Comparison of ENCODE assay signal across 26 cellular contexts in genomic region chr2:28048341-28048740, GRCh38.
DNase-seq lines count a peak whose midpoint lies in the region; ATAC-seq and TF ChIP-seq lines count a peak whose summit lies in the region.
"Had no signal": no experiment of that assay in that cellular context is flagged by ENCODE, and none has a peak within 500 bp of the region (broad histone marks: within the 10 kb centered on the region; RNA-seq: fewer than 3 reads in every experiment).

No MANE protein-coding gene starts in this region.

- H3K4me3 ChIP-seq in ACC112 (ENCODE audit: low read depth, low read length) (peak overlapping the region; percentile 37; the same call in 1 of the 2 replicates), astrocyte of the spinal cord (ENCODE audit: low read depth, low read length) (no peak overlapping the region), sigmoid colon (no peak overlapping the region)
- H3K4me3 ChIP-seq: ascending aorta, gastrocnemius medialis, testis had no signal

- no peaks in the 10 kb centered on the region for H3K36me3 ChIP-seq in ACC112 (ENCODE audit: insufficient read depth, low read length)
- no peaks in the 10 kb centered on the region for H3K36me3 ChIP-seq in sigmoid colon
- H3K36me3 ChIP-seq: ascending aorta, BE2C, gastrocnemius medialis, neutrophil had no signal

- no peaks in the 10 kb centered on the region for H3K9me3 Mint-ChIP-seq in HFFc6
- H3K9me3 Mint-ChIP-seq: activated CD4-positive, alpha-beta T cell treated with anti-CD3 and anti-CD28 coated beads, Interleukin-2, amount 10 ng/mL, durations not matched to agents 7 days and 5 days; activated naive CD4-positive, alpha-beta T cell treated with anti-CD3 and anti-CD28 coated beads, Interleukin-2, amount 50 U/mL, for 24 hours; activated T-helper 1 cell treated with anti-CD3 and anti-CD28 coated beads, Interleukin-12 subunit alpha, Interleukin-12 subunit beta, Interleukin-2, Interleukin-4 antibody, amounts not matched to agents 30 ng/mL and 10 ng/mL and 1 ng/mL, durations not matched to agents 14 hours and 24 hours and 36 hours had no signal

- H3K27ac Mint-ChIP-seq in HFFc6, result peak overlapping the region; percentile 32
- H3K27ac Mint-ChIP-seq: activated CD4-positive, alpha-beta T cell treated with anti-CD3 and anti-CD28 coated beads, Interleukin-2, amount 10 ng/mL, durations not matched to agents 7 days and 5 days; activated naive CD4-positive, alpha-beta T cell treated with anti-CD3 and anti-CD28 coated beads, Interleukin-2, amount 50 U/mL, for 24 hours had no signal

- H3K27ac ChIP-seq in ACC112 (ENCODE audit: low read depth, low read length) (peak overlapping the region; percentile 72), sigmoid colon (peak overlapping the region in 1 of 4 donors; percentile 24)
- H3K27ac ChIP-seq: ascending aorta, gastrocnemius medialis, neutrophil, testis had no signal

- 90 to 92% methylated on average over 3 of the region's 3 CpGs for WGBS in sigmoid colon, 2 donors

- no peak overlapping the region for H3K4me3 Mint-ChIP-seq in HFFc6
- H3K4me3 Mint-ChIP-seq: activated CD4-positive, alpha-beta T cell treated with anti-CD3 and anti-CD28 coated beads, Interleukin-2, amount 10 ng/mL, durations not matched to agents 7 days and 5 days; activated naive CD4-positive, alpha-beta T cell treated with anti-CD3 and anti-CD28 coated beads, Interleukin-2, amount 50 U/mL, for 24 hours; activated T-helper 1 cell treated with anti-CD3 and anti-CD28 coated beads, Interleukin-12 subunit alpha, Interleukin-12 subunit beta, Interleukin-2, Interleukin-4 antibody, amounts not matched to agents 30 ng/mL and 10 ng/mL and 1 ng/mL, durations not matched to agents 14 hours and 24 hours and 36 hours had no signal

- no peaks in the 10 kb centered on the region for H3K79me2 ChIP-seq in ACC112 (ENCODE audit: control insufficient read depth, insufficient read depth, low read length, unreplicated experiment)

- peaks cover 8% of the 10 kb centered on the region for H3K36me3 Mint-ChIP-seq in HFFc6 (ENCODE audit: low read depth)

- H3K27me3 ChIP-seq in ACC112 (ENCODE audit: insufficient read depth, low read length), result no peaks in the 10 kb centered on the region
- no peaks in the 10 kb centered on the region for H3K27me3 ChIP-seq in sigmoid colon
- H3K27me3 ChIP-seq: ascending aorta, BE2C, gastrocnemius medialis, neutrophil, testis had no signal

- H2AFZ ChIP-seq in ACC112 (ENCODE audit: low read length, unreplicated experiment), result no peak overlapping the region

- in situ Hi-C loops in astrocyte of the spinal cord (cut with HindIII; ENCODE audit: low sequenced_read_pairs), result no loop called here

- H3K4me1 Mint-ChIP-seq in HFFc6 (ENCODE audit: low read depth), result peaks cover 68% of the 10 kb centered on the region
- H3K4me1 Mint-ChIP-seq: activated naive CD4-positive, alpha-beta T cell treated with anti-CD3 and anti-CD28 coated beads, Interleukin-2, amount 50 U/mL, for 24 hours had no signal

- TF ChIP-seq EP300 in sigmoid colon (IDR thresholded peaks at IDR 0.05), result no peak

- intact Hi-C loops in sigmoid colon (cut with DNase I), result no loop called here

- ATAC-seq in HG03521 (IDR thresholded peaks at IDR 0.05; ENCODE audit: unreplicated experiment), result no peak
- ATAC-seq: gastrocnemius medialis had no signal

- TF ChIP-seq CTCF in HFFc6 (IDR thresholded peaks at IDR 0.05) (no peak), astrocyte of the spinal cord (IDR thresholded peaks at IDR 0.05; ENCODE audit: low read depth, low read length) (no peak), sigmoid colon (IDR thresholded peaks at IDR 0.05) (no peak)

- peaks cover 2% of the 10 kb centered on the region; the same call in 1 of the 2 replicates for H3K27me3 Mint-ChIP-seq in HFFc6 (ENCODE audit: insufficient read depth)
- H3K27me3 Mint-ChIP-seq: activated CD4-positive, alpha-beta T cell treated with anti-CD3 and anti-CD28 coated beads, Interleukin-2, amount 10 ng/mL, durations not matched to agents 7 days and 5 days; activated naive CD4-positive, alpha-beta T cell treated with anti-CD3 and anti-CD28 coated beads, Interleukin-2, amount 50 U/mL, for 24 hours had no signal

- DNase-seq in HFFc6, result no peak
- peak; percentile 30 for DNase-seq in astrocyte of the spinal cord (ENCODE audit: low read depth, low spot score)
- peak; percentile 28 for DNase-seq in kidney glomerular epithelial cell (lab: John Stamatoyannopoulos, UW)
- no peak for DNase-seq in NCI-H524 treated with DMSO at 0.1 percent for 48 hours (lab: John Stamatoyannopoulos, UW)
- no peak for DNase-seq in sigmoid colon
- no peak for DNase-seq in HK-2 (ENCODE audit: unreplicated experiment)
- DNase-seq: activated CD4-positive, alpha-beta T cell treated with anti-CD3 and anti-CD28 coated beads, Interleukin-2, amount 10 ng/mL, durations not matched to agents 7 days and 5 days; BE2C; DMS79; gastrocnemius medialis; Kasumi-1; NCI-H1105 treated with DMSO at 0.1 percent for 48 hours; NCI-H2029; NCI-H345; NCI-H82; SHP77; stimulated activated CD4-positive, alpha-beta T cell treated with anti-CD3 and anti-CD28 coated beads, Interleukin-4, amount 100 ng/mL, for 1 hour; stimulated activated naive CD4-positive, alpha-beta T cell; T-helper 9 cell; testis had no signal

- peaks cover 36% of the 10 kb centered on the region for H3K4me1 ChIP-seq in ACC112 (ENCODE audit: control insufficient read depth, insufficient read depth, low read length, unreplicated experiment)
- peaks cover 0 to 11% (median 6%) of the 10 kb centered on the region in 4 donors for H3K4me1 ChIP-seq in sigmoid colon
- H3K4me1 ChIP-seq: testis had no signal

- no peaks in the 10 kb centered on the region for H3K9me3 ChIP-seq in sigmoid colon
- H3K9me3 ChIP-seq: ascending aorta, BE2C, gastrocnemius medialis, neutrophil, testis had no signal

- no peak for TF ChIP-seq POLR2A in sigmoid colon (IDR thresholded peaks at IDR 0.05)

Comparison
In these comparisons a context has a peak if more than half of its experiments do, and no peak if none do; other contexts are left out.
1. DNase-seq: peak in astrocyte of the spinal cord (single experiment) and kidney glomerular epithelial cell (single experiment); none in HFFc6 (single experiment), NCI-H524 treated with DMSO at 0.1 percent for 48 hours (single experiment), sigmoid colon (single experiment) and HK-2 (single experiment).